ENCODE assay signal across 20 cellular contexts in the genomic region with DNA sequence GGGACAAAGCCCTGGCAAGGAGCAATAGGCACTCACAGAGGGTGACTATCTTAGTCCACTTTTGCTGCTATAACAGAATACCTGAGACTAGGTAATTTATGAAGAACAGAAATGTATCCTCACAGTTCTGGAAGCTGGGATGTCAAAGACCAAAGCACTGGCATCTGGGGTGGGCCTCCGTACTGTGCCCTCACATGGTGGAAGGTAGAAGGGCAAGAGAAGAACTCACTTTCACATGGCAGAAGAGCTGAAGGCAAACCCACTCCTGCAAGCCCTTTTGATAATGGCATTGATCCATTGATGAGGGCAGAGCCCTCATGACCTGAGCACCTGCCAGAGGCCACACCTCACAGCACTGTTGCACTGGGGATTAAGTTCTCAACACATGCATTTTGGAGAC.
"Had no signal": no experiment of that assay in that cellular context is flagged by ENCODE, and none has a peak within 500 bp of the region (broad histone marks: within the 10 kb centered on the region; RNA-seq: fewer than 3 reads in every experiment).

No MANE protein-coding gene starts in this region.

- H3K27ac Mint-ChIP-seq: naive B cell; stimulated activated naive B cell treated with anti-CD40 and anti-IgM and Interleukin-4, amounts not matched to agents 10 μg/mL and 1 μg/mL and 100 μg/mL, for 72 hours had no signal

- DNase-seq: cortex of kidney; dorsolateral prefrontal cortex; effector CD8-positive, alpha-beta T cell; gastrocnemius medialis; hippocampal formation; mesendoderm; naive B cell; occipital lobe; pancreas; spleen; stimulated activated CD4-positive, alpha-beta T cell treated with anti-CD3 and anti-CD28 coated beads, Interleukin-15, amount 100 ng/mL, for 24 hours; stimulated activated CD4-positive, alpha-beta T cell treated with anti-CD3 and anti-CD28 coated beads, Interleukin-1b, Interleukin-23, amount 100 ng/mL, for 48 hours; stimulated activated CD4-positive, alpha-beta T cell treated with anti-CD3 and anti-CD28 coated beads, Interleukin-4, amount 100 ng/mL, for 24 hours; stimulated activated naive B cell treated with anti-CD40 and anti-IgM and Interleukin-4, amounts not matched to agents 10 μg/mL and 1 μg/mL and 100 μg/mL, for 72 hours; stimulated activated naive CD8-positive, alpha-beta T cell treated with anti-CD3 and anti-CD28 coated beads, Interleukin-15, amount 100 ng/mL, for 72 hours; testis; transverse colon had no signal

- H3K4me3 Mint-ChIP-seq: naive B cell; nephron; stimulated activated naive B cell treated with anti-CD40 and anti-IgM and Interleukin-4, amounts not matched to agents 10 μg/mL and 1 μg/mL and 100 μg/mL, for 72 hours; stimulated activated naive CD8-positive, alpha-beta T cell treated with anti-CD3 and anti-CD28 coated beads, Interleukin-15, amount 100 ng/mL, for 72 hours had no signal

- H3K4me1 ChIP-seq: gastrocnemius medialis, pancreas, prostate gland, spleen, testis had no signal

- ATAC-seq: gastrocnemius medialis; sciatic nerve; stimulated activated naive B cell treated with anti-CD40 and anti-IgM and Interleukin-4, amounts not matched to agents 10 μg/mL and 1 μg/mL and 100 μg/mL, for 72 hours; stimulated activated naive CD8-positive, alpha-beta T cell treated with anti-CD3 and anti-CD28 coated beads, Interleukin-15, amount 100 ng/mL, for 72 hours had no signal

- H3K9me3 Mint-ChIP-seq: stimulated activated naive B cell treated with anti-CD40 and anti-IgM and Interleukin-4, amounts not matched to agents 10 μg/mL and 1 μg/mL and 100 μg/mL, for 72 hours; stimulated activated naive CD8-positive, alpha-beta T cell treated with anti-CD3 and anti-CD28 coated beads, Interleukin-15, amount 100 ng/mL, for 72 hours had no signal

- H3K27me3 ChIP-seq: dorsolateral prefrontal cortex, gastrocnemius medialis, pancreas, spleen, testis, transverse colon had no signal

- H3K9me3 ChIP-seq: gastrocnemius medialis, pancreas, prostate gland, spleen, testis, transverse colon had no signal

- H3K27ac ChIP-seq: dorsolateral prefrontal cortex, gastrocnemius medialis, pancreas, prostate gland, spleen, testis, transverse colon had no signal

- H3K36me3 ChIP-seq: gastrocnemius medialis, pancreas, prostate gland, spleen, transverse colon had no signal

- H3K27me3 Mint-ChIP-seq: stimulated activated naive CD8-positive, alpha-beta T cell treated with anti-CD3 and anti-CD28 coated beads, Interleukin-15, amount 100 ng/mL, for 72 hours had no signal

- H3K36me3 Mint-ChIP-seq: naive B cell; stimulated activated naive B cell treated with anti-CD40 and anti-IgM and Interleukin-4, amounts not matched to agents 10 μg/mL and 1 μg/mL and 100 μg/mL, for 72 hours had no signal

- H3K4me1 Mint-ChIP-seq: naive B cell; nephron; stimulated activated naive B cell treated with anti-CD40 and anti-IgM and Interleukin-4, amounts not matched to agents 10 μg/mL and 1 μg/mL and 100 μg/mL, for 72 hours; stimulated activated naive CD8-positive, alpha-beta T cell treated with anti-CD3 and anti-CD28 coated beads, Interleukin-15, amount 100 ng/mL, for 72 hours had no signal

- H3K4me3 ChIP-seq: dorsolateral prefrontal cortex, gastrocnemius medialis, pancreas, prostate gland, spleen, testis, transverse colon had no signal
